In genomic region chr10:73892314-73893080, GRCh38 we compare ENCODE assay signal across 16 cellular contexts. TPM values are rescaled to one million over a fixed set of nuclear protein-coding genes. Genes with fewer than 3 reads are reported as not detected.
DNase-seq lines count a peak whose midpoint lies in the region; ATAC-seq and TF ChIP-seq lines count a peak whose summit lies in the region.
"Had no signal": no experiment of that assay in that cellular context is flagged by ENCODE, and none has a peak within 500 bp of the region (broad histone marks: within the 10 kb centered on the region; RNA-seq: fewer than 3 reads in every experiment).

No MANE protein-coding gene starts in this region.

- DNase-seq in ELR (ENCODE audit: low read depth) (peak; percentile 91), RPMI7951 (ENCODE audit: low read depth) (peak; percentile 77), epithelial cell of esophagus (ENCODE audit: low read depth) (peak; percentile 44), neural crest cell (ENCODE audit: low read depth, low spot score) (no peak), RKO (ENCODE audit: low spot score) (no peak), HuH-7.5 (ENCODE audit: low spot score) (no peak), AML-193 (lab: John Stamatoyannopoulos, UW) (no peak)
- DNase-seq: activated CD4-positive, alpha-beta T cell treated with anti-CD3 and anti-CD28 coated beads for 4 hours; activated naive CD4-positive, alpha-beta T cell treated with anti-CD3 and anti-CD28 coated beads, Interleukin-2, amount 50 U/mL, for 16 hours; DND-41; effector CD4-positive, alpha-beta T cell; KBM-7; NCI-H1105 had no signal

- TF ChIP-seq CTCF in epithelial cell of esophagus (IDR thresholded peaks at IDR 0.05; ENCODE audit: insufficient read depth, low read depth, low read length, missing control alignments) (no peak), neural crest cell (conservative IDR thresholded peaks at IDR 0.05) (no peak)

- peak overlapping the region; percentile 2 for H3K27ac Mint-ChIP-seq in neural crest cell (ENCODE audit: unreplicated experiment)

- no peak overlapping the region for H3K4me3 ChIP-seq in epithelial cell of esophagus (ENCODE audit: low read length)
- H3K4me3 ChIP-seq: thyroid gland had no signal

- H3K4me1 Mint-ChIP-seq in neural crest cell = peaks cover 22% of the 10 kb centered on the region

- no peak for ATAC-seq in HG03457 (IDR thresholded peaks at IDR 0.05; ENCODE audit: unreplicated experiment)

- no peaks in the 10 kb centered on the region for H3K36me3 Mint-ChIP-seq in neural crest cell (ENCODE audit: low read depth)
- H3K36me3 Mint-ChIP-seq: CD14-positive monocyte had no signal

- no peaks in the 10 kb centered on the region for H3K9me3 Mint-ChIP-seq in neural crest cell

- no peak overlapping the region for H3K4me3 Mint-ChIP-seq in neural crest cell
- H3K4me3 Mint-ChIP-seq: CD14-positive monocyte had no signal

- no peaks in the 10 kb centered on the region for H3K27me3 Mint-ChIP-seq in neural crest cell (ENCODE audit: low read depth)

RNA-seq across cellular contexts. Expression of gene CAMK2G, which starts 18.1 kb away (rescaled TPM):
- total RNA-seq in RPMI7951 (2014; rRNA removed; shearing (Covaris generic)) = 15.4 and 16.0 TPM in 2 replicates
- 25.5 and 25.7 TPM in 2 replicates for total RNA-seq in neural crest cell

RNA-seq across cellular contexts. Expression of gene PLAU, which starts 18.4 kb away (rescaled TPM):
- 173 and 188 TPM in 2 replicates for total RNA-seq in RPMI7951 (2014; rRNA removed; shearing (Covaris generic))
- total RNA-seq in neural crest cell = 3.5 and 4.2 TPM in 2 replicates

Comparison
In these comparisons a context has a peak if more than half of its experiments do, and no peak if none do; other contexts are left out.
1. DNase-seq: peak in ELR (single experiment), RPMI7951 (single experiment) and epithelial cell of esophagus (single experiment); none in neural crest cell (single experiment), RKO (single experiment), HuH-7.5 (single experiment) and AML-193 (0 of 2).
2. RNA of gene PLAU, which starts 18.4 kb away (total RNA-seq): 173 to 188 TPM in RPMI7951; 3.5 to 4.2 TPM in neural crest cell; every median in the first group is over 10 times any median in the second.